ENCODE assay signal across 8 cellular contexts in genomic region chr2:101307503-101307902, GRCh38. TPM values are rescaled to one million over a fixed set of nuclear protein-coding genes. Genes with fewer than 3 reads are reported as not detected.
DNase-seq lines count a peak whose midpoint lies in the region; ATAC-seq and TF ChIP-seq lines count a peak whose summit lies in the region.

No MANE protein-coding gene starts in this region.

- intact Hi-C loops in psoas muscle (cut with DNase I), result loop anchor here (2.0 to 5.0 kb wide), 2 partner anchors 55 kb away; partner anchors contain the start of gene CNOT11 (in 2 of the 2)

- peak; percentile 19 for DNase-seq in EL
- no peak for DNase-seq in SK-N-MC (ENCODE audit: low read depth, low spot score)
- DNase-seq in epithelial cell of proximal tubule (ENCODE audit: low read depth), result no peak
- no peak for DNase-seq in psoas muscle
- DNase-seq in NCI-H2227 treated with DMSO at 0.1 percent for 48 hours (lab: John Stamatoyannopoulos, UW), result no peak
- DNase-seq in germinal center (ENCODE audit: low spot score), result no peak
- no peak for DNase-seq in RPMI8226

- H3K36me3 ChIP-seq in SK-N-MC (ENCODE audit: insufficient read depth, low read length) (peaks cover 9% of the 10 kb centered on the region; the same call in 1 of the 2 replicates), psoas muscle (ENCODE audit: insufficient read depth in 1 of 2, low read depth in 1 of 2) (peaks cover 0 to 2% of the 10 kb centered on the region in 2 donors)

- no peaks in the 10 kb centered on the region for H3K9me3 ChIP-seq in SK-N-MC (ENCODE audit: low read depth, low read length)
- H3K9me3 ChIP-seq in psoas muscle, result no peaks in the 10 kb centered on the region

- peaks cover 28% of the 10 kb centered on the region for H3K4me1 ChIP-seq in psoas muscle

- peak in 3 of 4 donors; percentile 23 to 55 (median 40) for ATAC-seq in psoas muscle
- no peak for ATAC-seq in HG03442 (IDR thresholded peaks at IDR 0.05; ENCODE audit: unreplicated experiment)

- no peak for TF ChIP-seq CTCF in epithelial cell of proximal tubule (conservative IDR thresholded peaks at IDR 0.05; ENCODE audit: low read depth, low read length)
- TF ChIP-seq CTCF in psoas muscle (IDR thresholded peaks at IDR 0.05), result no peak

- H3K27ac ChIP-seq in SK-N-MC (no peak overlapping the region), psoas muscle (peak overlapping the region; percentile 93)

- H3K27me3 ChIP-seq in psoas muscle (ENCODE audit: insufficient read depth in 3 of 3, low read length in 2 of 3), result no peaks in the 10 kb centered on the region

- H3K4me3 ChIP-seq in SK-N-MC, result peak overlapping the region; percentile 94
- peak overlapping the region; percentile 89 for H3K4me3 ChIP-seq in epithelial cell of proximal tubule (ENCODE audit: low read depth, low read length)
- peak overlapping the region; percentile 83 for H3K4me3 ChIP-seq in psoas muscle

- 23 to 34% (median 30%) methylated on average over 9 of the region's 9 CpGs for WGBS in psoas muscle, 3 donors

- peak overlapping the region; percentile 95 for H3K9ac ChIP-seq in SK-N-MC (ENCODE audit: insufficient read length)

RNA-seq across cellular contexts. Expression of gene RNF149, which starts 1.0 kb away (rescaled TPM):
- total RNA-seq in epithelial cell of proximal tubule, result 39.9 and 45.0 TPM in 2 replicates
- total RNA-seq in psoas muscle, result 10 to 100 TPM; 13.5 to 23.7 (median 20.0) TPM
- polyA plus RNA-seq in psoas muscle, result 10 to 100 TPM; 10.7 to 22.8 (median 11.3) TPM

RNA-seq across cellular contexts. Expression of gene CNOT11, which starts 54.8 kb away (rescaled TPM):
- 65.6 and 67.2 TPM in 2 replicates for total RNA-seq in epithelial cell of proximal tubule
- total RNA-seq in psoas muscle, result 10 to 100 TPM; 29.6 to 42.1 (median 34.8) TPM
- 10 to 100 TPM; 17.1 to 38.0 (median 17.6) TPM for polyA plus RNA-seq in psoas muscle
